Comparison of ENCODE assay signal across 26 cellular contexts in the genomic region with DNA sequence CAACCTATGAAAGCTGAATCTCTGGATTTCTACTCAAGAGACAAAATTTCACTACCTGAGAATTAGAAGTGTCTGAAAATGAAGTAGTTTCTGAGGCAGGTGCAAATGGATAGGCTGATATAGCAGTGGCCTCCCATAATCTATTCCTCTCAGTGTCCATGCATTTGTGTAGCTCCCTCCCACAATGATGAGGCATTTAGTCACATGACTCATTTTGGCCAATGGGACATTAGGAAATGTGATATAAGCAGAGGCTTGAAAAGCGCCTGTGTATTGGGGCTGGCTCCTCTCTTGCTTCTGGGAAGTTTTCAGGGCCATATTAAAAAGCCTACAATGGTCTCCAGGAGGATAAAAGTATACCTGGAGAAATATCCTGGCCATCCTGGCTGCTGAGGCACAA.
"Had no signal": no experiment of that assay in that cellular context is flagged by ENCODE, and none has a peak within 500 bp of the region (broad histone marks: within the 10 kb centered on the region; RNA-seq: fewer than 3 reads in every experiment).

No MANE protein-coding gene starts in this region.

- H3K4me1 ChIP-seq: adrenal gland, colonic mucosa had no signal

- H3K4me3 ChIP-seq: adrenal gland, colonic mucosa had no signal

- H3K27ac ChIP-seq: adrenal gland, colonic mucosa, VCaP had no signal

- H3K9me3 ChIP-seq: adrenal gland, colonic mucosa had no signal

- DNase-seq: activated CD4-positive, alpha-beta T cell treated with anti-CD3 and anti-CD28 coated beads for 36 hours; activated CD4-positive, alpha-beta T cell treated with anti-CD3 and anti-CD28 coated beads, Interleukin-2, amount 50 U/mL, for 1 hour; activated CD8-positive, alpha-beta memory T cell treated with anti-CD3 and anti-CD28 coated beads, Interleukin-2, amount 50 U/mL, for 4 hours; activated CD8-positive, alpha-beta T cell treated with anti-CD3 and anti-CD28 coated beads for 36 hours; activated gamma-delta T cell treated with Interleukin-2 at 50 U/mL for 16 hours; activated naive CD4-positive, alpha-beta T cell treated with anti-CD3 and anti-CD28 coated beads, Interleukin-2, amount 50 U/mL, for 16 hours; activated naive CD8-positive, alpha-beta T cell treated with anti-CD3 and anti-CD28 coated beads, Interleukin-2, amount 10 ng/mL, durations not matched to agents 7 days and 5 days; activated T-cell treated with anti-CD3 and anti-CD28 coated beads, Interleukin-2, amount 50 U/mL, for 72 hours; adrenal gland; anterior cingulate cortex; caudate nucleus; colonic mucosa; NCI-H1092 treated with DMSO at 0.1 percent for 48 hours; NCI-H1417 treated with DMSO at 0.1 percent for 48 hours; NCI-H1694; NCI-H2029; NCI-H2107; NCI-H2171 treated with DMSO at 0.1 percent for 48 hours; NCI-H226; NCI-H526; PC-3; SHP77 treated with DMSO at 0.1 percent for 48 hours; T-cell; T-helper 2 cell; T1000 had no signal

- H3K36me3 ChIP-seq: adrenal gland, colonic mucosa had no signal

- H3K27me3 ChIP-seq: adrenal gland, colonic mucosa had no signal
